8 cellular contexts compared by ENCODE assay signal in genomic region chr6:111604259-111605099, GRCh38. TPM values are rescaled to one million over a fixed set of nuclear protein-coding genes. Genes with fewer than 3 reads are reported as not detected.
A peak's percentile ranks its signal among the peaks of the same experiment; 100 is the strongest.
DNase-seq lines count a peak whose midpoint lies in the region; ATAC-seq and TF ChIP-seq lines count a peak whose summit lies in the region.

No MANE protein-coding gene starts in this region.

- H3K4me3 ChIP-seq in DND-41 (ENCODE audit: low read depth in 1 of 2, low read length in 2 of 2), result peak overlapping the region; percentile 31 to 58; a peak in 3 of 4 replicates
- H3K4me3 ChIP-seq in spleen, result peak overlapping the region; percentile 49 to 72 (median 52)

- ATAC-seq in DND-41 (ENCODE audit: insufficient read depth, low read depth) (no peak), GM18867 (IDR thresholded peaks at IDR 0.05; ENCODE audit: unreplicated experiment) (no peak), GM18511 (IDR thresholded peaks at IDR 0.05; ENCODE audit: unreplicated experiment) (no peak)

- H3K9me3 ChIP-seq in DND-41 (ENCODE audit: insufficient read depth, low read length, severe bottlenecking) (no peaks in the 10 kb centered on the region), spleen (no peaks in the 10 kb centered on the region)

- peaks cover 55% of the 10 kb centered on the region for H3K79me2 ChIP-seq in DND-41 (ENCODE audit: insufficient read depth, low read length)

- H3K4me2 ChIP-seq in DND-41 (ENCODE audit: insufficient read depth, low read length), result peak overlapping the region; percentile 60

- peak overlapping the region; percentile 53 for H3K9ac ChIP-seq in DND-41 (ENCODE audit: low read depth, low read length)

- no peaks in the 10 kb centered on the region for H4K20me1 ChIP-seq in DND-41 (ENCODE audit: insufficient read depth, low read length)

- 66 to 78% (median 71%) methylated on average over 7 of the region's 7 CpGs for whole genome bisulfite sequencing in spleen, 5 donors

- peak overlapping the region; percentile 97; the same call in 1 of the 2 replicates for H2AFZ ChIP-seq in DND-41 (ENCODE audit: low read depth, low read length)

- H3K27me3 ChIP-seq in DND-41 (ENCODE audit: insufficient read depth, low read length, poor library complexity) (no peaks in the 10 kb centered on the region), spleen (replicated peaks in 1 of 7) (no peaks in the 10 kb centered on the region)

- H3K36me3 ChIP-seq in DND-41 (ENCODE audit: insufficient read depth, low read length), result peaks cover 7% of the 10 kb centered on the region; the same call in 1 of the 2 replicates
- no peaks in the 10 kb centered on the region for H3K36me3 ChIP-seq in spleen

- DNase-seq in DND-41, result no peak
- DNase-seq in MV-4-11 (lab: John Stamatoyannopoulos, UW), result peak; percentile 81
- peak in 46 of 61 donors; percentile 17 to 88 (median 43) for DNase-seq in caudate nucleus (lab: John Stamatoyannopoulos, UW)
- peak; percentile 65 for DNase-seq in kidney tubule cell (ENCODE audit: low spot score)
- DNase-seq in spleen, result no peak
- DNase-seq in NCI-H524 treated with DMSO at 0.1 percent for 48 hours (lab: John Stamatoyannopoulos, UW), result no peak

- peaks cover 63% of the 10 kb centered on the region for H3K4me1 ChIP-seq in DND-41 (ENCODE audit: insufficient read depth, low read length)
- H3K4me1 ChIP-seq in spleen, result peaks cover 20 to 65% (median 48%) of the 10 kb centered on the region in 6 donors

- TF ChIP-seq CTCF in DND-41 (IDR thresholded peaks at IDR 0.05; ENCODE audit: borderline replicate concordance, extremely low read depth, low read length, poor library complexity, severe bottlenecking) (no peak), spleen (IDR thresholded peaks at IDR 0.05 in 8 of 11, conservative IDR thresholded peaks at IDR 0.05 in 3 of 11) (no peak)

- H3K27ac ChIP-seq in DND-41 (ENCODE audit: low read length) (peak overlapping the region; percentile 88), caudate nucleus (ENCODE audit: low read depth, low read length) (peak overlapping the region; percentile 89), spleen (peak overlapping the region; percentile 78 to 90 (median 88))

- TF ChIP-seq POLR2A in spleen (IDR thresholded peaks at IDR 0.05), result no peak

- intact Hi-C loops in spleen (cut with DNase I; ENCODE audit: low total_unique reads), result loop anchor here (5.0 kb wide), 1 partner anchor 117 kb away; no protein-coding TSS in a partner anchor

RNA-seq across cellular contexts. Expression of gene TRAF3IP2, which starts 1.2 kb away (rescaled TPM):
- 10 to 100 TPM in 6 of 7 donors, 1 to 10 TPM in 1; 9.4 to 26.0 (median 15.2) TPM for total RNA-seq in spleen
- polyA plus RNA-seq in spleen, result 10 to 100 TPM; 18.5 to 30.1 (median 25.6) TPM

Comparison
In these comparisons a context has a peak if more than half of its experiments do, and no peak if none do; other contexts are left out.
1. DNase-seq: peak in MV-4-11 (single experiment), caudate nucleus (46 of 61) and kidney tubule cell (single experiment); none in DND-41 (single experiment), spleen (single experiment) and NCI-H524 treated with DMSO at 0.1 percent for 48 hours (single experiment).
2. Peak in every context shown above with its lines, with median percentiles within 50 percentile points of each other: H3K27ac ChIP-seq.